ENCODE assay signal across 8 cellular contexts in genomic region chr3:12663936-12664908, GRCh38. TPM values are rescaled to one million over a fixed set of nuclear protein-coding genes. Genes with fewer than 3 reads are reported as not detected.
DNase-seq lines count a peak whose midpoint lies in the region; ATAC-seq lines count a peak whose summit lies in the region.

Gene RAF1, minus strand, starts transcription at chr3:12664117. Its CDS starts 45,396 bp downstream, at chr3:12618721.

- H3K4me3 Mint-ChIP-seq in effector memory CD8-positive, alpha-beta T cell = peak within 1 kb of the TSS; percentile 85 to 97
- H3K4me3 Mint-ChIP-seq in memory B cell = peak within 1 kb of the TSS; percentile 98

- H3K4me1 Mint-ChIP-seq in effector memory CD8-positive, alpha-beta T cell (ENCODE audit: low read depth in 2 of 2) = peaks cover 19 to 29% of the 10 kb centered on the region in 2 donors
- peaks cover 20% of the 10 kb centered on the region for H3K4me1 Mint-ChIP-seq in memory B cell

- peaks cover 15% of the 10 kb centered on the region for H3K36me3 Mint-ChIP-seq in effector memory CD8-positive, alpha-beta T cell (ENCODE audit: insufficient read depth)
- H3K36me3 Mint-ChIP-seq in memory B cell = no peaks in the 10 kb centered on the region

- ATAC-seq in GM21360 (IDR thresholded peaks at IDR 0.05; ENCODE audit: unreplicated experiment) (peak; percentile 91), memory B cell (ENCODE audit: low read depth) (peak; percentile 85)
- ATAC-seq in effector memory CD8-positive, alpha-beta T cell (replicated peaks) = peak; percentile 91

- no peaks in the 10 kb centered on the region for H3K9me3 Mint-ChIP-seq in effector memory CD8-positive, alpha-beta T cell
- no peaks in the 10 kb centered on the region for H3K9me3 Mint-ChIP-seq in memory B cell

- peak within 1 kb of the TSS; percentile 99 to 100 for H3K27ac Mint-ChIP-seq in effector memory CD8-positive, alpha-beta T cell
- H3K27ac Mint-ChIP-seq in memory B cell = peak within 1 kb of the TSS; percentile 98

- no peaks in the 10 kb centered on the region for H3K27me3 Mint-ChIP-seq in effector memory CD8-positive, alpha-beta T cell
- no peaks in the 10 kb centered on the region for H3K27me3 Mint-ChIP-seq in memory B cell

- peak; percentile 96 for DNase-seq in COLO668 (lab: John Stamatoyannopoulos, UW; ENCODE audit: unreplicated experiment)
- DNase-seq in HT1080 (ENCODE audit: low read depth) = peak; percentile 97
- peak; percentile 99 for DNase-seq in NOMO-1 treated with DMSO at 0.1 percent for 48 hours (lab: John Stamatoyannopoulos, UW; ENCODE audit: unreplicated experiment)
- DNase-seq in activated CD8-positive, alpha-beta memory T cell treated with anti-CD3 and anti-CD28 coated beads for 4 hours (ENCODE audit: low read depth in 2 of 2) = peak; percentile 93 to 95
- peak; percentile 96 to 97 (median 97) for DNase-seq in effector memory CD8-positive, alpha-beta T cell
- peak; percentile 96 for DNase-seq in memory B cell (ENCODE audit: low spot score in 2 of 2)
- peak; percentile 91 for DNase-seq in stimulated activated CD8-positive, alpha-beta memory T cell treated with anti-CD3 and anti-CD28 coated beads, Interleukin-12 subunit alpha, Interleukin-12 subunit beta, amount 100 ng/mL, for 24 hours (ENCODE audit: extremely low read depth)

RNA-seq across cellular contexts. Expression of gene RAF1, which starts in this region (rescaled TPM):
- 110 and 111 TPM in 2 replicates for total RNA-seq in HT1080 (2014; rRNA removed; shearing (Covaris generic))
- polyA plus RNA-seq in HT1080 (2015; cell fraction: cytosol; rRNA removed) = 67.6 and 70.3 TPM in 2 replicates
- 91.8 and 94.2 TPM in 2 replicates for polyA plus RNA-seq in HT1080 (2015; cell fraction: nucleus; rRNA removed)

Comparison
In these comparisons a context has a peak if more than half of its experiments do, and no peak if none do; other contexts are left out.
1. Peak in every context shown above with its lines: DNase-seq and ATAC-seq.